In genomic region chrX:41761702-41762101, GRCh38 we compare ENCODE assay signal across 28 cellular contexts. TPM values are rescaled to one million over a fixed set of nuclear protein-coding genes. Genes with fewer than 3 reads are reported as not detected.
"Had no signal": no experiment of that assay in that cellular context is flagged by ENCODE, and none has a peak within 500 bp of the region (broad histone marks: within the 10 kb centered on the region; RNA-seq: fewer than 3 reads in every experiment).

No MANE protein-coding gene starts in this region.

- H3K27me3 ChIP-seq: ascending aorta, brain microvascular endothelial cell had no signal

- ATAC-seq: activated naive CD4-positive, alpha-beta T cell treated with anti-CD3 and anti-CD28 coated beads, Interleukin-2, amount 50 U/mL, for 72 hours; activated naive CD8-positive, alpha-beta T cell treated with anti-CD3 and anti-CD28 coated beads, Interleukin-2, amount 50 U/mL, for 24 hours; activated T-cell treated with anti-CD3 and anti-CD28 coated beads, Interleukin-2, amount 50 U/mL, for 4 hours had no signal

- H3K4me3 ChIP-seq: ascending aorta had no signal

- H3K27ac Mint-ChIP-seq: activated B cell treated with CpG ODN at 0.5 μM for 24 hours; activated CD4-positive, alpha-beta memory T cell treated with anti-CD3 and anti-CD28 coated beads for 36 hours; activated CD4-positive, alpha-beta T cell treated with anti-CD3 and anti-CD28 coated beads, Interleukin-2, amount 10 ng/mL, durations not matched to agents 24 days and 14 days; activated naive CD4-positive, alpha-beta T cell treated with anti-CD3 and anti-CD28 coated beads, Interleukin-2, amount 50 U/mL, for 72 hours; activated naive CD8-positive, alpha-beta T cell treated with anti-CD3 and anti-CD28 coated beads, Interleukin-2, amount 50 U/mL, for 24 hours had no signal

- H3K36me3 ChIP-seq: ascending aorta, brain microvascular endothelial cell had no signal

- H3K4me1 Mint-ChIP-seq: activated B cell treated with CpG ODN at 0.5 μM for 24 hours had no signal

- H3K36me3 Mint-ChIP-seq: activated CD4-positive, alpha-beta memory T cell treated with anti-CD3 and anti-CD28 coated beads for 36 hours; activated naive CD4-positive, alpha-beta T cell treated with anti-CD3 and anti-CD28 coated beads, Interleukin-2, amount 50 U/mL, for 72 hours had no signal

- DNase-seq: activated B cell treated with CpG ODN at 0.5 μM for 24 hours; activated CD4-positive, alpha-beta memory T cell treated with anti-CD3 and anti-CD28 coated beads for 36 hours; activated CD4-positive, alpha-beta T cell treated with anti-CD3 and anti-CD28 coated beads for 1 hour; activated CD4-positive, alpha-beta T cell treated with anti-CD3 and anti-CD28 coated beads, Interleukin-2, amount 10 ng/mL, durations not matched to agents 24 days and 14 days; activated CD8-positive, alpha-beta memory T cell treated with anti-CD3 and anti-CD28 coated beads for 24 hours; activated effector memory CD4-positive, alpha-beta T cell treated with anti-CD3 and anti-CD28 coated beads, Interleukin-2, amount 50 U/mL, for 16 hours; activated naive CD4-positive, alpha-beta T cell treated with Interleukin-2 at 50 U/mL for 16 hours; activated naive CD8-positive, alpha-beta T cell treated with anti-CD3 and anti-CD28 coated beads, Interleukin-2, amount 50 U/mL, for 24 hours; activated T-cell treated with anti-CD3 and anti-CD28 coated beads, Interleukin-2, amount 50 U/mL, for 4 hours; amniotic stem cell; brain microvascular endothelial cell; caudate nucleus; NCI-H1092; NCI-H1417; NCI-H1930; NCI-H510A treated with DMSO at 0.1 percent for 48 hours; NCI-H69; SHP77 treated with DMSO at 0.1 percent for 48 hours; T-helper 2 cell; T1000 had no signal

- H3K27me3 Mint-ChIP-seq: activated B cell treated with CpG ODN at 0.5 μM for 24 hours; activated CD4-positive, alpha-beta memory T cell treated with anti-CD3 and anti-CD28 coated beads for 36 hours; activated CD4-positive, alpha-beta T cell treated with anti-CD3 and anti-CD28 coated beads, Interleukin-2, amount 10 ng/mL, durations not matched to agents 24 days and 14 days; activated naive CD8-positive, alpha-beta T cell treated with anti-CD3 and anti-CD28 coated beads, Interleukin-2, amount 50 U/mL, for 24 hours had no signal

- FAIRE-seq: RCC 7860, TTC549 had no signal

- H3K27ac ChIP-seq: ascending aorta, brain microvascular endothelial cell, KMS-11 had no signal

- H3K4me1 ChIP-seq: ascending aorta had no signal

- H3K4me3 Mint-ChIP-seq: activated B cell treated with CpG ODN at 0.5 μM for 24 hours; activated CD4-positive, alpha-beta memory T cell treated with anti-CD3 and anti-CD28 coated beads for 36 hours; activated CD4-positive, alpha-beta T cell treated with anti-CD3 and anti-CD28 coated beads, Interleukin-2, amount 10 ng/mL, durations not matched to agents 24 days and 14 days; activated naive CD8-positive, alpha-beta T cell treated with anti-CD3 and anti-CD28 coated beads, Interleukin-2, amount 50 U/mL, for 24 hours; activated T-cell treated with anti-CD3 and anti-CD28 coated beads, Interleukin-2, amount 50 U/mL, for 4 hours had no signal

- H3K9me3 ChIP-seq: ascending aorta had no signal

- H3K9me3 Mint-ChIP-seq: activated B cell treated with CpG ODN at 0.5 μM for 24 hours; activated CD4-positive, alpha-beta memory T cell treated with anti-CD3 and anti-CD28 coated beads for 36 hours; activated CD4-positive, alpha-beta T cell treated with anti-CD3 and anti-CD28 coated beads, Interleukin-2, amount 10 ng/mL, durations not matched to agents 24 days and 14 days; activated naive CD4-positive, alpha-beta T cell treated with anti-CD3 and anti-CD28 coated beads, Interleukin-2, amount 50 U/mL, for 72 hours; activated naive CD8-positive, alpha-beta T cell treated with anti-CD3 and anti-CD28 coated beads, Interleukin-2, amount 50 U/mL, for 24 hours; activated T-cell treated with anti-CD3 and anti-CD28 coated beads, Interleukin-2, amount 50 U/mL, for 4 hours had no signal

RNA-seq across cellular contexts. Expression of gene GPR82, which starts 37.7 kb away (rescaled TPM):
- total RNA-seq: activated CD4-positive, alpha-beta T cell treated with anti-CD3 and anti-CD28 coated beads, Interleukin-2, amount 10 ng/mL, durations not matched to agents 24 days and 14 days; activated naive CD4-positive, alpha-beta T cell treated with anti-CD3 and anti-CD28 coated beads, Interleukin-2, amount 50 U/mL, for 72 hours; ascending aorta; cerebellum; MCF 10A; SK-MEL-5 had no signal
